32 cellular contexts compared by ENCODE assay signal in the genomic region with DNA sequence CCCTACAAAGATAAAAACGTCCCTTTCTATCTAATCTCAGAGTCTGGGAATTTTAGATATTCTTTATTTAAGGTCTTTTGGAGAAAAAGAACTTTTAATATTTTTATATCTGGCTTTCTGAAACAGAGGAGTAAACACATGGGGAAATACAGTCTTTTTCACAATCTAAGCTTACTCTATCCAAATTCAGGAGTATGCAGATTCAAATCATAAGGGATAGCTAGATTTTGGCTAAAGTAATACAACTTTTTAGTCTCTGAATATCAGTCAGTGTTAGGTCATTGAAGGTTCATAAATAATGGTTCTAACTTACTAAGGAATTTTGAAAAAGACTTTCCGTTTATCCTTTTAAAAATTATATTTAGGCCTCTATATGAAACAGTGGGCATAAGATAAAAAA.
DNase-seq lines count a peak whose midpoint lies in the region; ATAC-seq and TF ChIP-seq lines count a peak whose summit lies in the region.
"Had no signal": no experiment of that assay in that cellular context is flagged by ENCODE, and none has a peak within 500 bp of the region (broad histone marks: within the 10 kb centered on the region; RNA-seq: fewer than 3 reads in every experiment).

No MANE protein-coding gene starts in this region.

- H3K27ac ChIP-seq in heart left ventricle (peak overlapping the region in 2 of 12 donors; percentile 8 to 38), left ventricle myocardium inferior (replicated peaks) (peak overlapping the region; percentile 43), right atrium auricular region (no peak overlapping the region), trophoblast cell (ENCODE audit: low read depth, low read length) (no peak overlapping the region)
- H3K27ac ChIP-seq: A549; BLaER1; BLaER1 treated with 17β-estradiol and CSF1 and Interleukin-3, amounts not matched to agents 10 nM and 100 nM; C4-2B had no signal

- H4K91ac ChIP-seq in trophoblast cell (ENCODE audit: low read depth, low read length), result no peak overlapping the region

- no peaks in the 10 kb centered on the region for H3K79me1 ChIP-seq in trophoblast cell (ENCODE audit: low read length)

- no peak overlapping the region for H3K4ac ChIP-seq in trophoblast cell (ENCODE audit: low read depth, low read length)

- ATAC-seq in Right ventricle myocardium inferior (peak; percentile 56), Right ventricle myocardium superior (ENCODE audit: poor library complexity) (peak; percentile 51), heart left ventricle (no peak), left ventricle myocardium superior (peak; percentile 66)
- ATAC-seq: A549; CD8-positive, alpha-beta T cell had no signal

- H3K4me2 ChIP-seq in trophoblast cell (ENCODE audit: low read length), result no peak overlapping the region
- H3K4me2 ChIP-seq: A549; BLaER1; BLaER1 treated with 17β-estradiol and CSF1 and Interleukin-3, amounts not matched to agents 10 nM and 100 nM had no signal

- H2AFZ ChIP-seq in trophoblast cell (ENCODE audit: insufficient read depth, low read length, poor library complexity), result no peak overlapping the region

- no peak overlapping the region for H2AK5ac ChIP-seq in trophoblast cell (ENCODE audit: low read length)

- H3K9ac ChIP-seq in trophoblast cell (ENCODE audit: low read length), result no peak overlapping the region
- H3K9ac ChIP-seq: BLaER1; BLaER1 treated with 17β-estradiol and CSF1 and Interleukin-3, amounts not matched to agents 10 nM and 100 nM had no signal

- no peaks in the 10 kb centered on the region for H3K36me3 ChIP-seq in heart left ventricle
- H3K36me3 ChIP-seq in left ventricle myocardium inferior, result no peaks in the 10 kb centered on the region
- H3K36me3 ChIP-seq in right atrium auricular region, result no peaks in the 10 kb centered on the region
- H3K36me3 ChIP-seq in trophoblast cell (ENCODE audit: control insufficient read depth in 1 of 2, insufficient read depth in 2 of 2, low read length in 2 of 2), result no peaks in the 10 kb centered on the region
- H3K36me3 ChIP-seq: BE2C; BLaER1; BLaER1 treated with 17β-estradiol and CSF1 and Interleukin-3, amounts not matched to agents 10 nM and 100 nM had no signal

- TF ChIP-seq CTCF in heart left ventricle (IDR thresholded peaks at IDR 0.05), result no peak
- TF ChIP-seq CTCF in left ventricle myocardium inferior (IDR thresholded peaks at IDR 0.05; ENCODE audit: borderline replicate concordance), result no peak
- no peak for TF ChIP-seq CTCF in right atrium auricular region (IDR thresholded peaks at IDR 0.05)

- intact Hi-C loops in Right ventricle myocardium inferior (cut with DNase I) (no loop called here), cardiac septum (cut with DNase I) (no loop called here), Right ventricle myocardium superior (cut with DNase I) (no loop called here), heart left ventricle (cut with DNase I) (no loop called here), left ventricle myocardium inferior (cut with micrococcal nuclease) (no loop called here), left ventricle myocardium superior (cut with micrococcal nuclease) (no loop called here)

- DNase-seq in Right ventricle myocardium inferior (ENCODE audit: missing footprints) (no peak), cardiac septum (ENCODE audit: low spot score) (no peak), Right ventricle myocardium superior (no peak), heart left ventricle (no peak), left ventricle myocardium inferior (no peak), right atrium auricular region (ENCODE audit: low spot score) (no peak), left ventricle myocardium superior (no peak), trophoblast cell (no peak)
- DNase-seq: 8988T; ACHN; AML-193; C1 segment of cervical spinal cord; Caco-2; Calu3; CD4-positive, alpha-beta memory T cell; CD4-positive, alpha-beta T cell; CD4-positive, CD25-positive, alpha-beta regulatory T cell; CD8-positive, alpha-beta memory T cell; CD8-positive, alpha-beta T cell; COR-L47; DMS 273 treated with DMSO at 0.1 percent for 48 hours; DMS153; DMS53; DMS79; DMS79 treated with DMSO at 0.1 percent for 48 hours; DND-41; EL had no signal

- H3K23ac ChIP-seq in trophoblast cell (ENCODE audit: low read length), result no peak overlapping the region

- no peak overlapping the region for H3K14ac ChIP-seq in trophoblast cell (ENCODE audit: low read length)

- no peak overlapping the region for H4K8ac ChIP-seq in trophoblast cell (ENCODE audit: low read depth, low read length)

- no peak overlapping the region for H2BK12ac ChIP-seq in trophoblast cell (ENCODE audit: low read length)

- H3K9me3 ChIP-seq in heart left ventricle (no peaks in the 10 kb centered on the region), left ventricle myocardium inferior (replicated peaks) (no peaks in the 10 kb centered on the region), right atrium auricular region (no peaks in the 10 kb centered on the region), trophoblast cell (ENCODE audit: insufficient read depth, low read depth, low read length) (no peaks in the 10 kb centered on the region)
- H3K9me3 ChIP-seq: A549, BE2C, Caco-2 had no signal

- H4K12ac ChIP-seq in trophoblast cell (ENCODE audit: low read depth, low read length), result no peak overlapping the region

- H3K4me1 ChIP-seq in heart left ventricle (no peaks in the 10 kb centered on the region), left ventricle myocardium inferior (no peaks in the 10 kb centered on the region), right atrium auricular region (no peaks in the 10 kb centered on the region), trophoblast cell (ENCODE audit: control insufficient read depth in 1 of 2, insufficient read depth in 2 of 2, low read length in 2 of 2) (no peaks in the 10 kb centered on the region)
- H3K4me1 ChIP-seq: A549; BLaER1; BLaER1 treated with 17β-estradiol and CSF1 and Interleukin-3, amounts not matched to agents 10 nM and 100 nM; Caco-2 had no signal

- no peak for TF ChIP-seq POLR2A in heart left ventricle (IDR thresholded peaks at IDR 0.05)

- H3K18ac ChIP-seq in trophoblast cell (ENCODE audit: low read length), result no peak overlapping the region

- no peaks in the 10 kb centered on the region for H3K79me2 ChIP-seq in trophoblast cell (ENCODE audit: control insufficient read depth, insufficient read depth, low read length, poor library complexity)

- H3K4me3 ChIP-seq in heart left ventricle, result no peak overlapping the region
- H3K4me3 ChIP-seq in left ventricle myocardium inferior, result no peak overlapping the region
- H3K4me3 ChIP-seq in right atrium auricular region, result no peak overlapping the region
- H3K4me3 ChIP-seq in trophoblast cell (ENCODE audit: low read depth, low read length), result no peak overlapping the region
- H3K4me3 ChIP-seq: A549; BLaER1; BLaER1 treated with 17β-estradiol and CSF1 and Interleukin-3, amounts not matched to agents 10 nM and 100 nM had no signal

- no peak overlapping the region for H2BK5ac ChIP-seq in trophoblast cell (ENCODE audit: low read depth, low read length, poor library complexity)

- no peaks in the 10 kb centered on the region for H3K27me3 ChIP-seq in heart left ventricle
- no peaks in the 10 kb centered on the region for H3K27me3 ChIP-seq in left ventricle myocardium inferior (ENCODE audit: low read depth)
- no peaks in the 10 kb centered on the region for H3K27me3 ChIP-seq in right atrium auricular region
- no peaks in the 10 kb centered on the region for H3K27me3 ChIP-seq in trophoblast cell (ENCODE audit: insufficient read depth, low read length)
- H3K27me3 ChIP-seq: BE2C; BLaER1; BLaER1 treated with 17β-estradiol and CSF1 and Interleukin-3, amounts not matched to agents 10 nM and 100 nM had no signal

- 43 to 49% (median 48%) methylated on average over 2 of the region's 2 CpGs for WGBS in heart left ventricle, 4 donors
- WGBS in trophoblast cell (ENCODE audit: extremely low coverage, insufficient coverage, insufficient read length), result no CpG with 5 or more reads among the region's 2 CpGs

- H2BK120ac ChIP-seq in trophoblast cell (ENCODE audit: insufficient read depth, low read length, poor library complexity), result no peak overlapping the region

Comparison
In these comparisons a context has a peak if more than half of its experiments do, and no peak if none do; other contexts are left out.
1. ATAC-seq: peak in Right ventricle myocardium inferior (single experiment), Right ventricle myocardium superior (single experiment) and left ventricle myocardium superior (single experiment); none in heart left ventricle (0 of 4).